2 cellular contexts compared by ENCODE assay signal in the genomic region with DNA sequence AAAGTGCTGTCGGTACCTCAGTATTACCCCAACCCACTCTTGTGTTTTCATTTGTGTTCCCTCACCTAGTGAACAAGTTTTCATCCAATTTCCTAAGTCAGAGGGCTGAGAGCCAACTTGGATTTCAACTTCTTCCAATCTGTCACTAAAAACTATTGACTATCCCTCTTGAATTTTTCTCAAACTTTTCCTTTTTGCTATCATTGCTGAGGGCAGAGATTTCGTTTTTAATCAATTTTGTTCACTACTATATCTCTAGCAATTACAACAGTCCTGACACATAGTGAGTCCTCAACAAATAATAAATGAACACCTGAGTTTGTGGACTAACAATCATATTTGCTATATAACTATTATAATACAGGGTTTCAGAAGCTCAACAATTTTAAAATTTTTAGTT.
TF ChIP-seq lines count a peak whose summit lies in the region.

No MANE protein-coding gene starts in this region.

TF ChIP-seq in A549, 52 proteins besides CTCF, POLR2A, EP300 and RAD21 (continued from another document):
- TF ChIP-seq, protein P1, sequence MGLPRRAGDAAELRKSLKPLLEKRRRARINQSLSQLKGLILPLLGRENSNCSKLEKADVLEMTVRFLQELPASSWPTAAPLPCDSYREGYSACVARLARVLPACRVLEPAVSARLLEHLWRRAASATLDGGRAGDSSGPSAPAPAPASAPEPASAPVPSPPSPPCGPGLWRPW (IDR thresholded peaks at IDR 0.05): no peak
- no peak for TF ChIP-seq FOXS1 (CRISPR knock-in tag; IDR thresholded peaks at IDR 0.05)
- TF ChIP-seq SMC3 (IDR thresholded peaks at IDR 0.05): no peak
- TF ChIP-seq TP53 (CRISPR knock-in tag; IDR thresholded peaks at IDR 0.05): no peak

TF ChIP-seq in K562, 482 proteins besides CTCF, POLR2A, EP300 and RAD21 (continued from another document):
- TF ChIP-seq, protein P2, sequence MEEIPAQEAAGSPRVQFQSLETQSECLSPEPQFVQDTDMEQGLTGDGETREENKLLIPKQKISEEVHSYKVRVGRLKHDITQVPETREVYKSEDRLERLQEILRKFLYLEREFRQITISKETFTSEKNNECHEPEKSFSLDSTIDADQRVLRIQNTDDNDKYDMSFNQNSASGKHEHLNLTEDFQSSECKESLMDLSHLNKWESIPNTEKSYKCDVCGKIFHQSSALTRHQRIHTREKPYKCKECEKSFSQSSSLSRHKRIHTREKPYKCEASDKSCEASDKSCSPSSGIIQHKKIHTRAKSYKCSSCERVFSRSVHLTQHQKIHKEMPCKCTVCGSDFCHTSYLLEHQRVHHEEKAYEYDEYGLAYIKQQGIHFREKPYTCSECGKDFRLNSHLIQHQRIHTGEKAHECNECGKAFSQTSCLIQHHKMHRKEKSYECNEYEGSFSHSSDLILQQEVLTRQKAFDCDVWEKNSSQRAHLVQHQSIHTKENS (CRISPR knock-in tag; IDR thresholded peaks at IDR 0.05): no peak
